Comparison of ENCODE assay signal across 17 cellular contexts in the genomic region with DNA sequence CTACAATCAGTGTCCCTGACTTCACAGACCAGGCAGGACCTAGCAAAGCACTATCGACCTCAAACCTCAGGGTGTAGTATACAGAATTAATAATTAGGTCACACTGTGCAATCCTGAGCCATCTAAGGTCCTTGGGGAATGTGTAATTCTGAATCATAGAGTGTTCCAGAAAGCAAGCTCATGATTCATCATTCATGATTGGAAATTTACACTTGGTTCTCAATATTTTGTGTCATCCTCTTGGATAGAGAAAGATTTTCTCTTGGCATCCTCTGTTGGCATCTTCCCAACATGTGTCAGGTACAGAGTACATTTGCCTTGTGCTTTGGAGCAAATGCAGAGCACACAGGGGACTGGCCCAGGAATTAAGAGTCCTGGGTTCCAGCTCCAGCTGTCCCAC.
A peak's percentile ranks its signal among the peaks of the same experiment; 100 is the strongest.
DNase-seq lines count a peak whose midpoint lies in the region; ATAC-seq and TF ChIP-seq lines count a peak whose summit lies in the region.
"Had no signal": no experiment of that assay in that cellular context is flagged by ENCODE, and none has a peak within 500 bp of the region (broad histone marks: within the 10 kb centered on the region; RNA-seq: fewer than 3 reads in every experiment).

No MANE protein-coding gene starts in this region.

- no peaks in the 10 kb centered on the region for H3K36me3 ChIP-seq in Caco-2 (ENCODE audit: control insufficient read depth, insufficient read depth, low read length)
- no peaks in the 10 kb centered on the region for H3K36me3 ChIP-seq in ovary

- POLR2A ChIA-PET in Caco-2 (lab: Charles Lee): no interaction called here

- TF ChIP-seq POLR2A in ovary (IDR thresholded peaks at IDR 0.05): no peak

- H3K4me3 ChIP-seq in Caco-2 (ENCODE audit: low read depth, low read length) (no peak overlapping the region), ovary (no peak overlapping the region)

- TF ChIP-seq EP300 in ovary (IDR thresholded peaks at IDR 0.05): no peak

- no peak overlapping the region for H3K27ac Mint-ChIP-seq in stimulated activated effector memory CD8-positive, alpha-beta T cell treated with anti-CD3 and anti-CD28 coated beads, Interleukin-12 subunit alpha, Interleukin-12 subunit beta, amount 100 ng/mL, for 72 hours
- no peak overlapping the region for H3K27ac Mint-ChIP-seq in Caco-2 (ENCODE audit: unreplicated experiment)
- H3K27ac Mint-ChIP-seq: activated CD4-positive, alpha-beta T cell treated with anti-CD3 and anti-CD28 coated beads for 36 hours; activated T-helper 1 cell treated with anti-CD3 and anti-CD28 coated beads, Interleukin-12 subunit alpha, Interleukin-12 subunit beta, Interleukin-2, Interleukin-4 antibody, amounts not matched to agents 30 ng/mL and 10 ng/mL and 1 ng/mL, durations not matched to agents 14 hours and 24 hours and 36 hours; immature natural killer cell; naive thymus-derived CD4-positive, alpha-beta T cell had no signal

- no peak for TF ChIP-seq CTCF in omental fat pad (IDR thresholded peaks at IDR 0.05)
- no peak for TF ChIP-seq CTCF in Caco-2 (IDR thresholded peaks at IDR 0.05; ENCODE audit: insufficient read depth in 1 of 2, low read depth in 1 of 2, low read length in 1 of 2, severe bottlenecking in 1 of 2, unreplicated experiment in 1 of 2)
- TF ChIP-seq CTCF in ovary (IDR thresholded peaks at IDR 0.05): no peak

- no peak overlapping the region for H3K4me3 Mint-ChIP-seq in stimulated activated effector memory CD8-positive, alpha-beta T cell treated with anti-CD3 and anti-CD28 coated beads, Interleukin-12 subunit alpha, Interleukin-12 subunit beta, amount 100 ng/mL, for 72 hours
- H3K4me3 Mint-ChIP-seq in Caco-2 (ENCODE audit: unreplicated experiment): no peak overlapping the region
- H3K4me3 Mint-ChIP-seq: activated CD4-positive, alpha-beta T cell treated with anti-CD3 and anti-CD28 coated beads for 36 hours; activated T-helper 1 cell treated with anti-CD3 and anti-CD28 coated beads, Interleukin-12 subunit alpha, Interleukin-12 subunit beta, Interleukin-2, Interleukin-4 antibody, amounts not matched to agents 30 ng/mL and 10 ng/mL and 1 ng/mL, durations not matched to agents 14 hours and 24 hours and 36 hours; CD8-positive, alpha-beta memory T cell; immature natural killer cell; naive thymus-derived CD4-positive, alpha-beta T cell had no signal

- H3K9me3 Mint-ChIP-seq in stimulated activated effector memory CD8-positive, alpha-beta T cell treated with anti-CD3 and anti-CD28 coated beads, Interleukin-12 subunit alpha, Interleukin-12 subunit beta, amount 100 ng/mL, for 72 hours: no peaks in the 10 kb centered on the region
- no peaks in the 10 kb centered on the region for H3K9me3 Mint-ChIP-seq in Caco-2 (ENCODE audit: unreplicated experiment)
- H3K9me3 Mint-ChIP-seq: activated T-helper 1 cell treated with anti-CD3 and anti-CD28 coated beads, Interleukin-12 subunit alpha, Interleukin-12 subunit beta, Interleukin-2, Interleukin-4 antibody, amounts not matched to agents 30 ng/mL and 10 ng/mL and 1 ng/mL, durations not matched to agents 14 hours and 24 hours and 36 hours; CD8-positive, alpha-beta memory T cell had no signal

- H3K4me1 Mint-ChIP-seq in stimulated activated effector memory CD8-positive, alpha-beta T cell treated with anti-CD3 and anti-CD28 coated beads, Interleukin-12 subunit alpha, Interleukin-12 subunit beta, amount 100 ng/mL, for 72 hours: no peaks in the 10 kb centered on the region
- peaks cover 30% of the 10 kb centered on the region for H3K4me1 Mint-ChIP-seq in Caco-2 (ENCODE audit: low read depth, unreplicated experiment)
- H3K4me1 Mint-ChIP-seq: activated CD4-positive, alpha-beta T cell treated with anti-CD3 and anti-CD28 coated beads for 36 hours; CD8-positive, alpha-beta memory T cell; immature natural killer cell; naive thymus-derived CD4-positive, alpha-beta T cell had no signal

- H3K36me3 Mint-ChIP-seq in stimulated activated effector memory CD8-positive, alpha-beta T cell treated with anti-CD3 and anti-CD28 coated beads, Interleukin-12 subunit alpha, Interleukin-12 subunit beta, amount 100 ng/mL, for 72 hours: no peaks in the 10 kb centered on the region
- no peaks in the 10 kb centered on the region for H3K36me3 Mint-ChIP-seq in Caco-2 (ENCODE audit: insufficient read depth, unreplicated experiment)

- CTCF ChIA-PET in Caco-2 (lab: Charles Lee): no interaction called here

- no TSS peak for BruUV-seq in Caco-2 (replicated peaks; lab: Mats Ljungman, UMichigan)

- 87 to 92% (median 90%) methylated on average over 1 of the region's 1 CpG for WGBS in ovary, 3 donors

- no peak overlapping the region for H3K27ac ChIP-seq in ovary

- intact Hi-C loops in Caco-2 (cut with micrococcal nuclease; ENCODE audit: unreplicated experiment): loop anchor here (5.0 kb wide), 1 partner anchor 513 kb away; no protein-coding TSS in a partner anchor
- intact Hi-C loops in ovary (cut with DNase I): no loop called here

- no peaks in the 10 kb centered on the region for H3K27me3 Mint-ChIP-seq in Caco-2 (ENCODE audit: insufficient read depth, unreplicated experiment)
- H3K27me3 Mint-ChIP-seq: activated CD4-positive, alpha-beta T cell treated with anti-CD3 and anti-CD28 coated beads for 36 hours; CD8-positive, alpha-beta memory T cell; naive thymus-derived CD4-positive, alpha-beta T cell had no signal

- no peaks in the 10 kb centered on the region; the same call in 1 of the 2 replicates for H3K9me3 ChIP-seq in Caco-2
- H3K9me3 ChIP-seq in ovary: no peaks in the 10 kb centered on the region

- H3K27me3 ChIP-seq in Caco-2 (replicated peaks; ENCODE audit: control insufficient read depth, insufficient read depth, low read length): no peaks in the 10 kb centered on the region
- H3K27me3 ChIP-seq in ovary: no peaks in the 10 kb centered on the region

- H3K4me1 ChIP-seq in Caco-2: peaks cover 47% of the 10 kb centered on the region
- H3K4me1 ChIP-seq in ovary (ENCODE audit: insufficient read depth): peaks cover 4% of the 10 kb centered on the region

- peak; percentile 80 for DNase-seq in ELR (ENCODE audit: low read depth)
- peak; percentile 30 for DNase-seq in RKO (ENCODE audit: low spot score)
- DNase-seq in omental fat pad (ENCODE audit: low spot score): no peak
- DNase-seq in stimulated activated effector memory CD8-positive, alpha-beta T cell treated with anti-CD3 and anti-CD28 coated beads, Interleukin-12 subunit alpha, Interleukin-12 subunit beta, amount 100 ng/mL, for 72 hours (ENCODE audit: low spot score in 2 of 2): no peak
- DNase-seq in stimulated activated naive CD4-positive, alpha-beta T cell treated with Interleukin-2 at 50 U/mL for 16 hours (lab: John Stamatoyannopoulos, UW): no peak
- no peak for DNase-seq in Caco-2
- DNase-seq in ovary: no peak
- DNase-seq: activated CD4-positive, alpha-beta T cell treated with anti-CD3 and anti-CD28 coated beads for 36 hours; caudate nucleus; CD8-positive, alpha-beta memory T cell; immature natural killer cell; Kasumi-1; naive thymus-derived CD4-positive, alpha-beta T cell; NCI-H2081 treated with DMSO at 0.1 percent for 48 hours; small intestine had no signal

- ATAC-seq in esophagus mucosa (peak; percentile 59), omental fat pad (ENCODE audit: low FRiP score) (peak; percentile 67)
- no peak for ATAC-seq in stimulated activated effector memory CD8-positive, alpha-beta T cell treated with anti-CD3 and anti-CD28 coated beads, Interleukin-12 subunit alpha, Interleukin-12 subunit beta, amount 100 ng/mL, for 72 hours
- ATAC-seq: activated CD4-positive, alpha-beta T cell treated with anti-CD3 and anti-CD28 coated beads for 36 hours; naive thymus-derived CD4-positive, alpha-beta T cell had no signal

Comparison
In these comparisons a context has a peak if more than half of its experiments do, and no peak if none do; other contexts are left out.
1. DNase-seq: peak in ELR (single experiment) and RKO (single experiment); none in omental fat pad (single experiment), stimulated activated effector memory CD8-positive, alpha-beta T cell treated with anti-CD3 and anti-CD28 coated beads, Interleukin-12 subunit alpha, Interleukin-12 subunit beta, amount 100 ng/mL, for 72 hours (0 of 2), stimulated activated naive CD4-positive, alpha-beta T cell treated with Interleukin-2 at 50 U/mL for 16 hours (single experiment), Caco-2 (0 of 2) and ovary (0 of 5).